19 cellular contexts compared by ENCODE assay signal in genomic region chr3:183038221-183038620, GRCh38. TPM values are rescaled to one million over a fixed set of nuclear protein-coding genes. Genes with fewer than 3 reads are reported as not detected.
DNase-seq lines count a peak whose midpoint lies in the region; ATAC-seq and TF ChIP-seq lines count a peak whose summit lies in the region.
"Had no signal": no experiment of that assay in that cellular context is flagged by ENCODE, and none has a peak within 500 bp of the region (broad histone marks: within the 10 kb centered on the region; RNA-seq: fewer than 3 reads in every experiment).

No MANE protein-coding gene starts in this region.

- ATAC-seq in GM18870 (IDR thresholded peaks at IDR 0.05; ENCODE audit: unreplicated experiment) (peak; percentile 58), GM21737 (IDR thresholded peaks at IDR 0.05; ENCODE audit: unreplicated experiment) (peak; percentile 65), HG03378 (IDR thresholded peaks at IDR 0.05; ENCODE audit: unreplicated experiment) (peak; percentile 66), GM18520 (IDR thresholded peaks at IDR 0.05; ENCODE audit: unreplicated experiment) (no peak), upper lobe of right lung (no peak)
- ATAC-seq in naive thymus-derived CD8-positive, alpha-beta T cell, result no peak
- ATAC-seq: activated CD4-positive, alpha-beta T cell treated with anti-CD3 and anti-CD28 coated beads for 36 hours; CD8-positive, alpha-beta T cell; mucosa of descending colon; PC-3 had no signal

- peaks cover 0 to 3% (median 0%) of the 10 kb centered on the region in 4 donors for H3K4me1 Mint-ChIP-seq in naive thymus-derived CD8-positive, alpha-beta T cell
- H3K4me1 Mint-ChIP-seq: activated CD4-positive, alpha-beta T cell treated with anti-CD3 and anti-CD28 coated beads for 36 hours had no signal

- no peaks in the 10 kb centered on the region for H3K27me3 Mint-ChIP-seq in naive thymus-derived CD8-positive, alpha-beta T cell
- H3K27me3 Mint-ChIP-seq: activated CD4-positive, alpha-beta T cell treated with anti-CD3 and anti-CD28 coated beads for 36 hours had no signal

- no peaks in the 10 kb centered on the region for H3K27me3 ChIP-seq in upper lobe of right lung

- H3K36me3 ChIP-seq in upper lobe of right lung, result peaks cover 91% of the 10 kb centered on the region

- DNase-seq in left kidney (ENCODE audit: low read depth, low spot score), result peak; percentile 28
- DNase-seq in NCI-H2029 (lab: John Stamatoyannopoulos, UW), result no peak
- DNase-seq in naive thymus-derived CD8-positive, alpha-beta T cell, result no peak
- DNase-seq in upper lobe of right lung, result no peak
- DNase-seq: activated CD4-positive, alpha-beta T cell treated with anti-CD3 and anti-CD28 coated beads for 36 hours; activated CD8-positive, alpha-beta memory T cell treated with anti-CD3 and anti-CD28 coated beads, Interleukin-2, amount 50 U/mL, for 48 hours; activated gamma-delta T cell; anterior cingulate cortex; CD8-positive, alpha-beta T cell; foreskin fibroblast; hypothalamus; NCI-H82; PC-3; T1000 had no signal

- H3K9me3 ChIP-seq in upper lobe of right lung, result no peaks in the 10 kb centered on the region
- H3K9me3 ChIP-seq: mucosa of descending colon had no signal

- H3K4me1 ChIP-seq in upper lobe of right lung, result no peaks in the 10 kb centered on the region

- H3K27ac Mint-ChIP-seq in naive thymus-derived CD8-positive, alpha-beta T cell, result no peak overlapping the region
- H3K27ac Mint-ChIP-seq: activated CD4-positive, alpha-beta T cell treated with anti-CD3 and anti-CD28 coated beads for 36 hours; CD8-positive, alpha-beta T cell had no signal

- H3K27ac ChIP-seq in upper lobe of right lung, result no peak overlapping the region

- no peak for TF ChIP-seq CTCF in upper lobe of right lung (IDR thresholded peaks at IDR 0.05)

- peaks cover 26 to 88% (median 47%) of the 10 kb centered on the region in 3 donors for H3K36me3 Mint-ChIP-seq in naive thymus-derived CD8-positive, alpha-beta T cell

- H3K9me3 Mint-ChIP-seq in naive thymus-derived CD8-positive, alpha-beta T cell, result no peaks in the 10 kb centered on the region
- H3K9me3 Mint-ChIP-seq: CD8-positive, alpha-beta T cell had no signal

- POLR2A ChIA-PET in naive thymus-derived CD8-positive, alpha-beta T cell (lab: Charles Lee), result no interaction called here

- H3K4me3 Mint-ChIP-seq in naive thymus-derived CD8-positive, alpha-beta T cell, result no peak overlapping the region
- H3K4me3 Mint-ChIP-seq: activated CD4-positive, alpha-beta T cell treated with anti-CD3 and anti-CD28 coated beads for 36 hours; CD8-positive, alpha-beta T cell had no signal

- H3K4me3 ChIP-seq in upper lobe of right lung, result no peak overlapping the region
- H3K4me3 ChIP-seq: mucosa of descending colon had no signal

- intact Hi-C loops in upper lobe of right lung (cut with DNase I), result no loop called here

RNA-seq across cellular contexts. Expression of gene DCUN1D1, which starts 57.9 kb away (rescaled TPM):
- 10 to 100 TPM; 34.5 to 36.6 TPM for total RNA-seq in naive thymus-derived CD8-positive, alpha-beta T cell
- 10 to 100 TPM; 21.3 to 24.8 (median 24.1) TPM for polyA plus RNA-seq in naive thymus-derived CD8-positive, alpha-beta T cell
- 49.9 TPM for total RNA-seq in upper lobe of right lung

Comparison
In these comparisons a context has a peak if more than half of its experiments do, and no peak if none do; other contexts are left out.
1. ATAC-seq: peak in GM18870 (single experiment), GM21737 (single experiment) and HG03378 (single experiment); none in GM18520 (single experiment), naive thymus-derived CD8-positive, alpha-beta T cell (0 of 2) and upper lobe of right lung (single experiment).